8 cellular contexts compared by ENCODE assay signal in the genomic region with DNA sequence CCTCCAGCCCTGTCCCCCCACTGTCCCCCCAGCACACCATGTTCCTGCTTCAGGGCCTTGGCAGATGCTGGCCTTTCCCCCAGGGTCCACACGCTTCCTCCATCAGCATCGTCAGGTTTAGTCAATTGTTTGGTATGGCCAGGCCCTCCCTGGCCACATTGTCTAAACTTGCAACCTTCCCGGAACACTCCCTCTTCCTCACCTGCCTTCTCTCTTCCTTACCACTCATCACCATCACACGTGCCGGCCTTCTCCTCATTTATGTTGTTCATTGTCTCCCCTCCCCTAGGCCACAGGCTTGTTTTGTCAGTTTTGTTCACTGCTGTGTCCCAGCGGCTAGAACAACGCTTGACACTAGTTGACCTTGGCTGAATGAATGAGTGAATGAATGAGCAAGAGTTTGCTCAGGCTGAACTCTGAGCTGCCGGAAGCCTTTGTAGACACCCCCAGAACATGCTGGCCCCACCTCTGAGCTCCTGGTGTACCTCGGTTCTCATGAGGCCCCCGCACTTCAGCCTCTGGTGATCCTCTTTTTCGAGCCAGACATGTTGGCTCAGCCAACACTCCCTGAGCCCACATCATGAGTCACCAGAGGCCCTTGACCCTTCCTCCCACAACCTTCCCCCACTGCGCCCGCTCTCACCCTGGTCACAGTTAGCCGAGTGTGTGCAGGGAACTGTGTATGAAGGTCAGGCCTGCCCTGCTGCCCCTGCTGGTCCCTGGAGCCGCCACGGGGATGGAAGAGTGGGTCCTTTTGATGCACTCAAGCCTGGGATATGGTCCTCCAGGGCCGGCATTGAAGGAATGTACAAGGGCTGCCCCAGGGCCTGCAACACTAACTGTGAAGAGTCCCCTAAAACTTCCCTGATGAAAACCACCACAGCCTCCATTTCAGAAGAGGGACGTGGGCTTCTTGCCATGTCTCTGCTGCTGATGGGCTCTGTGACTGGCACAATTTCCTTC. TPM values are rescaled to one million over a fixed set of nuclear protein-coding genes. Genes with fewer than 3 reads are reported as not detected.
DNase-seq lines count a peak whose midpoint lies in the region; ATAC-seq and TF ChIP-seq lines count a peak whose summit lies in the region.

No MANE protein-coding gene starts in this region.

- no peaks in the 10 kb centered on the region for H3K9me3 Mint-ChIP-seq in activated T-cell treated with anti-CD3 and anti-CD28 coated beads, Interleukin-2, amount 50 U/mL, for 4 hours
- no peaks in the 10 kb centered on the region for H3K9me3 Mint-ChIP-seq in chondrocyte (ENCODE audit: low read depth)

- H3K27me3 ChIP-seq in lung (ENCODE audit: control insufficient read depth, insufficient read depth) (no peaks in the 10 kb centered on the region), uterus (no peaks in the 10 kb centered on the region)

- H3K36me3 Mint-ChIP-seq in activated T-cell treated with anti-CD3 and anti-CD28 coated beads, Interleukin-2, amount 50 U/mL, for 4 hours (ENCODE audit: insufficient read depth): peaks cover 4% of the 10 kb centered on the region
- H3K36me3 Mint-ChIP-seq in chondrocyte (ENCODE audit: low read depth): no peaks in the 10 kb centered on the region

- H3K9me3 ChIP-seq in lung (ENCODE audit: control insufficient read depth in 2 of 2, insufficient read depth in 1 of 2, low read length in 1 of 2) (no peaks in the 10 kb centered on the region), uterus (no peaks in the 10 kb centered on the region)

- H3K36me3 ChIP-seq in lung (ENCODE audit: control insufficient read depth in 2 of 2, insufficient read depth in 2 of 2, low read length in 2 of 2) (no peaks in the 10 kb centered on the region), uterus (no peaks in the 10 kb centered on the region)

- H3K27me3 Mint-ChIP-seq in activated T-cell treated with anti-CD3 and anti-CD28 coated beads, Interleukin-2, amount 50 U/mL, for 4 hours (ENCODE audit: low read depth): no peaks in the 10 kb centered on the region
- H3K27me3 Mint-ChIP-seq in chondrocyte (ENCODE audit: low read depth): no peaks in the 10 kb centered on the region

- TF ChIP-seq POLR2A in uterus (IDR thresholded peaks at IDR 0.05): no peak

- peak overlapping the region; percentile 82 for H3K27ac Mint-ChIP-seq in chondrocyte (ENCODE audit: unreplicated experiment)

- H3K4me1 Mint-ChIP-seq in activated T-cell treated with anti-CD3 and anti-CD28 coated beads, Interleukin-2, amount 50 U/mL, for 4 hours (ENCODE audit: low read depth): peaks cover 9% of the 10 kb centered on the region
- H3K4me1 Mint-ChIP-seq in chondrocyte (ENCODE audit: low read depth): peaks cover 77% of the 10 kb centered on the region

- no peak for TF ChIP-seq CTCF in chondrocyte (IDR thresholded peaks at IDR 0.05)
- no peak for TF ChIP-seq CTCF in lung (IDR thresholded peaks at IDR 0.05; ENCODE audit: control extremely low read depth, extremely low read depth)
- TF ChIP-seq CTCF in uterus (IDR thresholded peaks at IDR 0.05): no peak
- TF ChIP-seq CTCF in GM13977 (IDR thresholded peaks at IDR 0.05; ENCODE audit: extremely low read depth, insufficient read depth, missing control alignments): no peak

- no peak overlapping the region for H3K4me3 Mint-ChIP-seq in activated T-cell treated with anti-CD3 and anti-CD28 coated beads, Interleukin-2, amount 50 U/mL, for 4 hours
- no peak overlapping the region for H3K4me3 Mint-ChIP-seq in chondrocyte (ENCODE audit: unreplicated experiment)

- peak overlapping the region in 1 of 2 donors; percentile 52 for H3K27ac ChIP-seq in lung (ENCODE audit: low read depth in 1 of 2, low read length in 1 of 2)
- H3K27ac ChIP-seq in uterus: peak overlapping the region; percentile 86 to 92

- intact Hi-C loops in uterus (cut with DNase I; ENCODE audit: low total_unique reads): no loop called here

- H3K4me1 ChIP-seq in lung (ENCODE audit: control insufficient read depth in 2 of 2, insufficient read depth in 2 of 2, low read length in 2 of 2) (peaks cover 4 to 41% of the 10 kb centered on the region in 2 donors), uterus (peaks cover 6 to 33% of the 10 kb centered on the region in 2 donors)

- ATAC-seq in activated T-cell treated with anti-CD3 and anti-CD28 coated beads, Interleukin-2, amount 50 U/mL, for 4 hours: no peak
- peak; percentile 89 for ATAC-seq in lung (ENCODE audit: insufficient read depth, low FRiP score)
- no peak for ATAC-seq in GM18870 (IDR thresholded peaks at IDR 0.05; ENCODE audit: unreplicated experiment)

- H3K4me3 ChIP-seq in lung (no peak overlapping the region), uterus (no peak overlapping the region)

- in situ Hi-C loops in GM13977 (cut with MboI; ENCODE audit: low pct_unique_long_range_greater_than_20kb, low sequenced_read_pairs, unreplicated experiment): no loop called here

- WGBS in lung, 2 donors: 53 to 73% methylated on average over 17 to 18 of the region's 18 CpGs

- DNase-seq in activated T-cell treated with anti-CD3 and anti-CD28 coated beads, Interleukin-2, amount 50 U/mL, for 1 hour: peak; percentile 8
- DNase-seq in activated T-cell treated with anti-CD3 and anti-CD28 coated beads, Interleukin-2, amount 50 U/mL, for 4 hours: no peak
- DNase-seq in chondrocyte (ENCODE audit: low spot score) (peak; percentile 88), lung (ENCODE audit: low spot score) (peak; percentile 88), uterus (peak; percentile 86 to 90), iPS-NIHi7 (ENCODE audit: extremely low spot score) (no peak), GM13977 (ENCODE audit: low spot score) (no peak)

RNA-seq across cellular contexts. Expression of a gene that starts 57.5 kb away (rescaled TPM):
- 1 to 10 TPM; 6.0 to 6.7 (median 6.3) TPM for total RNA-seq in activated T-cell treated with anti-CD3 and anti-CD28 coated beads, Interleukin-2, amount 50 U/mL, for 4 hours
- total RNA-seq in chondrocyte (24.6 to 33.8 TPM (median 33.2 TPM) in 3 replicates), lung (10 to 100 TPM; 25.4 to 38.1 TPM), uterus (10 to 100 TPM in 3 of 4 donors, 1 to 10 TPM in 1; 7.1 to 41.8 (median 28.4) TPM)
- polyA plus RNA-seq in lung: 10 to 100 TPM; 28.8 to 41.4 TPM

Comparison
In these comparisons a context has a peak if more than half of its experiments do, and no peak if none do; other contexts are left out.
1. DNase-seq: peak in activated T-cell treated with anti-CD3 and anti-CD28 coated beads, Interleukin-2, amount 50 U/mL, for 1 hour (single experiment), chondrocyte (single experiment), lung (single experiment) and uterus (2 of 2); none in activated T-cell treated with anti-CD3 and anti-CD28 coated beads, Interleukin-2, amount 50 U/mL, for 4 hours (single experiment), iPS-NIHi7 (single experiment) and GM13977 (single experiment).